7 cellular contexts compared by ENCODE assay signal in genomic region chr16:69131749-69132423, GRCh38. TPM values are rescaled to one million over a fixed set of nuclear protein-coding genes. Genes with fewer than 3 reads are reported as not detected.
DNase-seq lines count a peak whose midpoint lies in the region; ATAC-seq and TF ChIP-seq lines count a peak whose summit lies in the region.

No MANE protein-coding gene starts in this region.

- peak; percentile 44 for ATAC-seq in HG02852 (IDR thresholded peaks at IDR 0.05; ENCODE audit: unreplicated experiment)

- no peaks in the 10 kb centered on the region for H3K27me3 ChIP-seq in kidney epithelial cell (ENCODE audit: control insufficient read depth, insufficient read depth, low read length)

- in situ Hi-C loops in GM13977 (cut with MboI; ENCODE audit: low pct_unique_long_range_greater_than_20kb, low sequenced_read_pairs, unreplicated experiment) = loop anchor here (25.0 kb wide), 1 partner anchor 595 kb away; the partner anchor contains the start of gene ZFP90

- peak overlapping the region; percentile 73 for H3K27ac ChIP-seq in caudate nucleus (ENCODE audit: low read depth, low read length)

- no peaks in the 10 kb centered on the region for H3K36me3 ChIP-seq in kidney epithelial cell (ENCODE audit: control insufficient read depth, insufficient read depth, low read length)

- TF ChIP-seq CTCF in GM13977 (IDR thresholded peaks at IDR 0.05; ENCODE audit: extremely low read depth, insufficient read depth, missing control alignments) = no peak
- TF ChIP-seq CTCF in WI38 (IDR thresholded peaks at IDR 0.05; ENCODE audit: low read depth, low read length) = no peak
- no peak for TF ChIP-seq CTCF in kidney epithelial cell (IDR thresholded peaks at IDR 0.05; ENCODE audit: insufficient read depth, low read length, poor library complexity, severe bottlenecking)

- DNase-seq in GM13977 (ENCODE audit: low spot score) (peak; percentile 95), NCI-H1694 treated with DMSO at 0.1 percent for 48 hours (lab: John Stamatoyannopoulos, UW) (peak; percentile 25), caudate nucleus (lab: John Stamatoyannopoulos, UW) (peak in 35 of 61 donors; percentile 23 to 83 (median 60)), kidney epithelial cell (ENCODE audit: low read depth) (no peak)
- peak; percentile 91 for DNase-seq in stimulated activated CD4-positive, alpha-beta T cell treated with anti-CD3 and anti-CD28 coated beads, Interleukin-15, amount 100 ng/mL, for 24 hours

- H3K4me3 ChIP-seq in WI38 (ENCODE audit: low read depth, low read length) = peak overlapping the region; percentile 79
- peak overlapping the region; percentile 98 for H3K4me3 ChIP-seq in kidney epithelial cell (ENCODE audit: low read depth, low read length)

RNA-seq across cellular contexts. Expression of gene CHTF8, which starts 0.5 kb away (rescaled TPM):
- total RNA-seq in kidney epithelial cell = 136 and 145 TPM in 2 replicates

RNA-seq across cellular contexts. Expression of gene UTP4, which starts 0.6 kb away (rescaled TPM):
- total RNA-seq in kidney epithelial cell = 32.3 and 32.8 TPM in 2 replicates

RNA-seq across cellular contexts. Expression of gene HAS3, which starts 26.4 kb away (rescaled TPM):
- total RNA-seq in kidney epithelial cell = 0.75 and 0.82 TPM in 2 replicates

RNA-seq across cellular contexts. Expression of gene SNTB2, which starts 55.1 kb away (rescaled TPM):
- total RNA-seq in kidney epithelial cell = 9.0 and 28.8 TPM in 2 replicates
